ENCODE assay signal across 8 cellular contexts in the genomic region with DNA sequence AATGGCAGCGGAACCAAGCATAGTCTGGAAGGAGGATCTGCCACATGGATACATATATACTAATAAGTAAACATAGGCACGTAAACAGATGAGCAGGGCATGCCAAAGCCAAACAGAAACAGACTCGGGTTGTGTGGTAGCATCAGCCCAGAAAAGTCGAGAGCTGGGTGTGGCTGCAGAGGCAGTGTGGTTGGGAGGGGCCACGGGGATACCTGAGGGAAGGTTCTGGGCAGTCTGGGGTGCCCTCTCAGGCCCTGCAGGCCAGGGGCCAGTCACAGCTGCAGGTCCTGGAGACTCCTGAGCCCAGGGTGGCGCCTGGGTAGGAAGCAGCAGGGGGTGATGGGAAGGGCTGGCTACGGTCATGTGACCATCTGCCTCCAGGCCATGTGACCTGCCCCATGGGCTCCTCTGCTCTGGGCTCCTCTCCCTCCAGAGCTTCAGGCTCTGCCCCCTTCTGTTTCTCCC. TPM values are rescaled to one million over a fixed set of nuclear protein-coding genes. Genes with fewer than 3 reads are reported as not detected.
DNase-seq lines count a peak whose midpoint lies in the region; ATAC-seq and TF ChIP-seq lines count a peak whose summit lies in the region.

No MANE protein-coding gene starts in this region.

- peak overlapping the region; percentile 16; the same call in 1 of the 2 replicates for H3K18ac ChIP-seq in IMR-90 (ENCODE audit: low read depth, low read length)

- ATAC-seq in IMR-90 (ENCODE audit: low read depth) (peak; percentile 63), GM21367 (IDR thresholded peaks at IDR 0.05; ENCODE audit: unreplicated experiment) (no peak)
- ATAC-seq in activated naive CD8-positive, alpha-beta T cell treated with anti-CD3 and anti-CD28 coated beads, Interleukin-2, amount 50 U/mL, for 24 hours = peak; percentile 52

- peaks cover 9% of the 10 kb centered on the region for H3K4me1 Mint-ChIP-seq in activated naive CD8-positive, alpha-beta T cell treated with anti-CD3 and anti-CD28 coated beads, Interleukin-2, amount 50 U/mL, for 24 hours

- no peak overlapping the region for H3K4me2 ChIP-seq in IMR-90 (ENCODE audit: low read depth, low read length)

- POLR2A ChIA-PET in IMR-90 (lab: Charles Lee; ENCODE audit: unreplicated experiment) = no interaction called here

- peak overlapping the region; percentile 79 for H2AFZ ChIP-seq in IMR-90 (replicated peaks; ENCODE audit: low read length, poor library complexity)

- no peaks in the 10 kb centered on the region for H3K36me3 Mint-ChIP-seq in activated naive CD8-positive, alpha-beta T cell treated with anti-CD3 and anti-CD28 coated beads, Interleukin-2, amount 50 U/mL, for 24 hours (ENCODE audit: low read depth)

- H3K36me3 ChIP-seq in BE2C (peaks cover 11% of the 10 kb centered on the region), IMR-90 (ENCODE audit: control insufficient read depth, insufficient read depth, low read length) (peaks cover 28% of the 10 kb centered on the region)

- dilution Hi-C loops in IMR-90 (cut with HindIII; ENCODE audit: low sequenced_read_pairs, unreplicated experiment) = no loop called here

- peak overlapping the region; percentile 80 for H2AK9ac ChIP-seq in IMR-90 (replicated peaks; ENCODE audit: low read depth, low read length, poor library complexity)

- no peaks in the 10 kb centered on the region for H3K9me3 Mint-ChIP-seq in activated naive CD8-positive, alpha-beta T cell treated with anti-CD3 and anti-CD28 coated beads, Interleukin-2, amount 50 U/mL, for 24 hours

- no peak overlapping the region for H3K4me3 Mint-ChIP-seq in activated naive CD8-positive, alpha-beta T cell treated with anti-CD3 and anti-CD28 coated beads, Interleukin-2, amount 50 U/mL, for 24 hours

- peak; percentile 46 for DNase-seq in BE2C
- DNase-seq in IMR-90 = no peak
- DNase-seq in activated naive CD8-positive, alpha-beta T cell treated with anti-CD3 and anti-CD28 coated beads, Interleukin-2, amount 50 U/mL, for 24 hours = no peak
- peak; percentile 35 for DNase-seq in mucosa of gallbladder (ENCODE audit: low spot score)
- no peak for DNase-seq in nucleus accumbens (lab: John Stamatoyannopoulos, UW)
- DNase-seq in AML-193 (lab: John Stamatoyannopoulos, UW) = no peak
- no peak for DNase-seq in NCI-H2107 (lab: John Stamatoyannopoulos, UW)

- 37% methylated on average over 3 of the region's 7 CpGs; no CpG with 5 or more reads in 1 of the 2 experiments for WGBS in IMR-90 (ENCODE audit: extremely low coverage in 2 of 2, insufficient read length in 1 of 2), 2 experiments

- in situ Hi-C loops in IMR-90 (cut with MboI; ENCODE audit: low sequenced_read_pairs) = loop anchor here (5.0 kb wide), 1 partner anchor 287 kb away; no protein-coding TSS in a partner anchor

- peak overlapping the region; percentile 48 for H4K91ac ChIP-seq in IMR-90 (ENCODE audit: insufficient read depth, low read depth, low read length)

- no peak overlapping the region for H3K27ac Mint-ChIP-seq in activated naive CD8-positive, alpha-beta T cell treated with anti-CD3 and anti-CD28 coated beads, Interleukin-2, amount 50 U/mL, for 24 hours

- H2BK5ac ChIP-seq in IMR-90 (ENCODE audit: low read depth, low read length, poor library complexity, severe bottlenecking) = peak overlapping the region; percentile 5

- BruUV-seq in IMR-90 (replicated peaks; lab: Mats Ljungman, UMichigan) = no TSS peak

- TF ChIP-seq RAD21 in IMR-90 (IDR thresholded peaks at IDR 0.05; ENCODE audit: low read length) = no peak

- peak overlapping the region; percentile 2; the same call in 1 of the 2 replicates for H4K5ac ChIP-seq in IMR-90 (ENCODE audit: low read depth, low read length)

- H4K20me1 ChIP-seq in IMR-90 (ENCODE audit: insufficient read depth, low read length) = no peaks in the 10 kb centered on the region

- H3K14ac ChIP-seq in IMR-90 (replicated peaks; ENCODE audit: low read depth, low read length) = peak overlapping the region; percentile 28

- H3K9me1 ChIP-seq in IMR-90 (ENCODE audit: insufficient read depth, low read length) = peaks cover 24% of the 10 kb centered on the region

- peak overlapping the region; percentile 84 for H2AK5ac ChIP-seq in IMR-90 (ENCODE audit: low read depth, low read length)

- no peaks in the 10 kb centered on the region for H3K27me3 Mint-ChIP-seq in activated naive CD8-positive, alpha-beta T cell treated with anti-CD3 and anti-CD28 coated beads, Interleukin-2, amount 50 U/mL, for 24 hours

- peaks cover 0 to 28% of the 10 kb centered on the region in 2 experiments; a peak in 2 of 4 replicates for H3K79me1 ChIP-seq in IMR-90 (ENCODE audit: low read depth in 1 of 2, low read length in 2 of 2)

- peak overlapping the region; percentile 57; the same call in 1 of the 2 replicates for H2BK120ac ChIP-seq in IMR-90 (ENCODE audit: low read depth, low read length)

- H3K9ac ChIP-seq in IMR-90 (ENCODE audit: low read depth, low read length) = no peak overlapping the region

- H3K9me3 ChIP-seq in BE2C (no peaks in the 10 kb centered on the region; the same call in 1 of the 2 replicates), IMR-90 (ENCODE audit: control insufficient read depth, insufficient read depth, low read length) (no peaks in the 10 kb centered on the region)

- H4K8ac ChIP-seq in IMR-90 (ENCODE audit: low read depth in 2 of 2, low read length in 2 of 2) = peak overlapping the region; percentile 34 to 87; a peak in 2 of 4 replicates

- H3K4me3 ChIP-seq in BE2C (ENCODE audit: low read depth, low read length) (no peak overlapping the region), IMR-90 (ENCODE audit: insufficient read depth, low read depth, low read length) (no peak overlapping the region)

- TF ChIP-seq CTCF in BE2C (IDR thresholded peaks at IDR 0.05; ENCODE audit: low read depth, low read length) (no peak), IMR-90 (conservative IDR thresholded peaks at IDR 0.05; ENCODE audit: low read depth, low read length) (no peak)

- H3K56ac ChIP-seq in IMR-90 (ENCODE audit: extremely low read depth, insufficient read depth, low read length) = no peak overlapping the region

- TF ChIP-seq POLR2A in IMR-90 (IDR thresholded peaks at IDR 0.05; ENCODE audit: low read depth, low read length) = no peak

- H3K4me1 ChIP-seq in BE2C (peaks cover 15% of the 10 kb centered on the region), IMR-90 (ENCODE audit: control insufficient read depth, insufficient read depth, low read length) (peaks cover 15% of the 10 kb centered on the region)

- intact Hi-C loops in IMR-90 (cut with micrococcal nuclease) = loop anchor here (5.0 kb wide), 1 partner anchor 287 kb away; no protein-coding TSS in a partner anchor

- no peak overlapping the region for H3K23ac ChIP-seq in IMR-90 (ENCODE audit: low read depth, low read length)

- H2BK15ac ChIP-seq in IMR-90 (ENCODE audit: low read depth, low read length) = peak overlapping the region; percentile 26; the same call in 1 of the 3 replicates

- CTCF ChIA-PET in IMR-90 (lab: Yijun Ruan, JAX) = interaction anchor here (0.5 to 1.6 kb wide), 3 partner anchors 11 to 1449 kb away, joined by 3 to 8 read pairs (median 4); no protein-coding TSS in a partner anchor

- peak overlapping the region; percentile 69 for H3K4ac ChIP-seq in IMR-90 (ENCODE audit: low read depth, low read length)

- H3K27me3 ChIP-seq in BE2C = no peaks in the 10 kb centered on the region
- no peaks in the 10 kb centered on the region for H3K27me3 ChIP-seq in IMR-90 (ENCODE audit: control insufficient read depth, insufficient read depth, low read length)

- peak overlapping the region; percentile 24; the same call in 1 of the 2 replicates for H3K27ac ChIP-seq in IMR-90 (ENCODE audit: insufficient read depth, low read length)

- peak overlapping the region; percentile 50; the same call in 1 of the 2 replicates for H2BK20ac ChIP-seq in IMR-90 (ENCODE audit: low read depth, low read length)

TF ChIP-seq in IMR-90, 13 proteins besides CTCF, POLR2A, EP300 and RAD21:
- TF ChIP-seq FOS (IDR thresholded peaks at IDR 0.05; ENCODE audit: low read depth, low read length) = no peak
- no peak for TF ChIP-seq RFX5 (IDR thresholded peaks at IDR 0.05; ENCODE audit: low read depth, low read length)
- no peak for TF ChIP-seq SMC3 (IDR thresholded peaks at IDR 0.05; ENCODE audit: low read depth, low read length)
- no peak for TF ChIP-seq BHLHE40 (IDR thresholded peaks at IDR 0.05; ENCODE audit: low read depth, low read length)
- TF ChIP-seq, protein P1, sequence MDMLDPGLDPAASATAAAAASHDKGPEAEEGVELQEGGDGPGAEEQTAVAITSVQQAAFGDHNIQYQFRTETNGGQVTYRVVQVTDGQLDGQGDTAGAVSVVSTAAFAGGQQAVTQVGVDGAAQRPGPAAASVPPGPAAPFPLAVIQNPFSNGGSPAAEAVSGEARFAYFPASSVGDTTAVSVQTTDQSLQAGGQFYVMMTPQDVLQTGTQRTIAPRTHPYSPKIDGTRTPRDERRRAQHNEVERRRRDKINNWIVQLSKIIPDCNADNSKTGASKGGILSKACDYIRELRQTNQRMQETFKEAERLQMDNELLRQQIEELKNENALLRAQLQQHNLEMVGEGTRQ (IDR thresholded peaks at IDR 0.05; ENCODE audit: low read depth, low read length) = peak; percentile 81

RNA-seq across cellular contexts. Expression of gene MRPS10, which starts 42.8 kb away (rescaled TPM):
- 52.2 TPM for polyA plus RNA-seq in BE2C (2012; ENCODE audit: insufficient read depth, insufficient read length, low read depth)
- total RNA-seq in IMR-90 (2012; rRNA removed) (47.0 and 71.1 TPM in 2 replicates), mucosa of gallbladder (25.1 TPM)
- polyA plus RNA-seq in IMR-90 (2012; rRNA removed) = 24.0 and 28.5 TPM in 2 replicates
- polyA plus RNA-seq in IMR-90 (2012; cell fraction: cytosol; rRNA removed) = 8.0 and 10.3 TPM in 2 replicates
- 1.8 and 8.3 TPM in 2 replicates for polyA plus RNA-seq in IMR-90 (2012; cell fraction: nucleus; rRNA removed; ENCODE audit: low replicate concordance)

Comparison
In these comparisons a context has a peak if more than half of its experiments do, and no peak if none do; other contexts are left out.
1. DNase-seq: peak in BE2C (single experiment) and mucosa of gallbladder (single experiment); none in IMR-90 (single experiment), activated naive CD8-positive, alpha-beta T cell treated with anti-CD3 and anti-CD28 coated beads, Interleukin-2, amount 50 U/mL, for 24 hours (single experiment), nucleus accumbens (0 of 56), AML-193 (0 of 2) and NCI-H2107 (single experiment).